Comparison of ENCODE assay signal across 1 cellular context in genomic region chr4:7297881-7298280, GRCh38.
TF ChIP-seq lines count a peak whose summit lies in the region.

No MANE protein-coding gene starts in this region.

TF ChIP-seq in WTC11, 78 proteins besides CTCF, POLR2A, EP300 and RAD21 (continued from another document):
- TF ChIP-seq USF2 (CRISPR knock-in tag; IDR thresholded peaks at IDR 0.05): no peak
- TF ChIP-seq SMAD4 (CRISPR knock-in tag; IDR thresholded peaks at IDR 0.05): no peak
